ENCODE assay signal across 12 cellular contexts in genomic region chr1:25561426-25562100, GRCh38. TPM values are rescaled to one million over a fixed set of nuclear protein-coding genes. Genes with fewer than 3 reads are reported as not detected.
DNase-seq lines count a peak whose midpoint lies in the region; ATAC-seq, FAIRE-seq and TF ChIP-seq lines count a peak whose summit lies in the region.
"Had no signal": no experiment of that assay in that cellular context is flagged by ENCODE, and none has a peak within 500 bp of the region (broad histone marks: within the 10 kb centered on the region; RNA-seq: fewer than 3 reads in every experiment).

No MANE protein-coding gene starts in this region.

- H3K9me3 ChIP-seq in keratinocyte (ENCODE audit: control insufficient read depth, low read depth, low read length), result no peaks in the 10 kb centered on the region

- peak overlapping the region; percentile 93 for H3K27ac Mint-ChIP-seq in activated T-cell treated with anti-CD3 and anti-CD28 coated beads, Interleukin-2, amount 50 U/mL, for 24 hours
- peak overlapping the region; percentile 94 for H3K27ac Mint-ChIP-seq in activated T-helper 17 cell treated with anti-CD3 and anti-CD28 coated beads, Interleukin-2, amount 50 U/mL, for 72 hours

- H3K4me1 Mint-ChIP-seq in activated T-cell treated with anti-CD3 and anti-CD28 coated beads, Interleukin-2, amount 50 U/mL, for 24 hours (ENCODE audit: low read depth), result peaks cover 99% of the 10 kb centered on the region
- peaks cover 52% of the 10 kb centered on the region for H3K4me1 Mint-ChIP-seq in activated T-helper 17 cell treated with anti-CD3 and anti-CD28 coated beads, Interleukin-2, amount 50 U/mL, for 72 hours

- H3K4me1 ChIP-seq in keratinocyte (ENCODE audit: control insufficient read depth, extremely low read depth, insufficient read depth, low read length), result peaks cover 44% of the 10 kb centered on the region

- no peak overlapping the region for H2AFZ ChIP-seq in keratinocyte (ENCODE audit: control insufficient read depth, low read length)

- no peak for TF ChIP-seq CTCF in keratinocyte (optimal IDR thresholded peaks at IDR 0.05 in 1 of 3, IDR thresholded peaks at IDR 0.05 in 1 of 3, conservative IDR thresholded peaks at IDR 0.05 in 1 of 3; ENCODE audit: extremely low read depth in 1 of 3, insufficient read depth in 2 of 3, low read length in 3 of 3)

- peak overlapping the region; percentile 17 for H3K27ac ChIP-seq in keratinocyte (ENCODE audit: control insufficient read depth, insufficient read depth, low read length)
- H3K27ac ChIP-seq in temporal lobe (ENCODE audit: low read depth, low read length), result peak overlapping the region; percentile 97

- H3K79me2 ChIP-seq in keratinocyte (ENCODE audit: control insufficient read depth, insufficient read depth, low read length), result no peaks in the 10 kb centered on the region

- dilution Hi-C loops in keratinocyte (cut with MboI; ENCODE audit: extremely low pct_ligation_motif_present, low sequenced_read_pairs), result no loop called here

- H3K36me3 ChIP-seq in keratinocyte (ENCODE audit: control insufficient read depth in 2 of 2, extremely low read depth in 1 of 2, insufficient read depth in 2 of 2, low read length in 2 of 2), result peaks cover 18 to 27% of the 10 kb centered on the region in 2 experiments

- H3K27me3 ChIP-seq in keratinocyte (ENCODE audit: control insufficient read depth, extremely low read depth, insufficient read depth, low read length), result no peaks in the 10 kb centered on the region

- H3K36me3 Mint-ChIP-seq in activated T-cell treated with anti-CD3 and anti-CD28 coated beads, Interleukin-2, amount 50 U/mL, for 24 hours (ENCODE audit: low read depth), result peaks cover 43% of the 10 kb centered on the region
- H3K36me3 Mint-ChIP-seq in activated T-helper 17 cell treated with anti-CD3 and anti-CD28 coated beads, Interleukin-2, amount 50 U/mL, for 72 hours (ENCODE audit: low read depth), result peaks cover 6% of the 10 kb centered on the region

- H3K27me3 Mint-ChIP-seq in activated T-cell treated with anti-CD3 and anti-CD28 coated beads, Interleukin-2, amount 50 U/mL, for 24 hours, result no peaks in the 10 kb centered on the region
- no peaks in the 10 kb centered on the region for H3K27me3 Mint-ChIP-seq in activated T-helper 17 cell treated with anti-CD3 and anti-CD28 coated beads, Interleukin-2, amount 50 U/mL, for 72 hours

- peak overlapping the region; percentile 73 for H3K4me3 Mint-ChIP-seq in activated T-cell treated with anti-CD3 and anti-CD28 coated beads, Interleukin-2, amount 50 U/mL, for 24 hours
- H3K4me3 Mint-ChIP-seq in activated T-helper 17 cell treated with anti-CD3 and anti-CD28 coated beads, Interleukin-2, amount 50 U/mL, for 72 hours, result peak overlapping the region; percentile 85

- no peak overlapping the region for H3K4me3 ChIP-seq in keratinocyte (ENCODE audit: control insufficient read depth in 2 of 3, extremely low read depth in 1 of 3, insufficient read depth in 2 of 3, low read depth in 1 of 3, low read length in 3 of 3)

- H4K20me1 ChIP-seq in keratinocyte (ENCODE audit: control insufficient read depth, extremely low read depth, insufficient read depth, low read length), result no peaks in the 10 kb centered on the region

- H3K9ac ChIP-seq in keratinocyte (ENCODE audit: control insufficient read depth, extremely low read depth, insufficient read depth, low read length), result no peak overlapping the region

- H3K9me3 Mint-ChIP-seq in activated T-cell treated with anti-CD3 and anti-CD28 coated beads, Interleukin-2, amount 50 U/mL, for 24 hours, result no peaks in the 10 kb centered on the region
- no peaks in the 10 kb centered on the region for H3K9me3 Mint-ChIP-seq in activated T-helper 17 cell treated with anti-CD3 and anti-CD28 coated beads, Interleukin-2, amount 50 U/mL, for 72 hours

- H3K9me1 ChIP-seq in keratinocyte (ENCODE audit: control insufficient read depth, extremely low read depth, insufficient read depth, low read length), result no peaks in the 10 kb centered on the region

- FAIRE-seq in keratinocyte (lab: Jason Lieb, UNC), result peak; percentile 48
- FAIRE-seq: bronchial epithelial cell, kidney had no signal

- no peak for ATAC-seq in activated T-helper 17 cell treated with anti-CD3 and anti-CD28 coated beads, Interleukin-2, amount 50 U/mL, for 72 hours (replicated peaks)
- ATAC-seq in GM21381 (IDR thresholded peaks at IDR 0.05; ENCODE audit: unreplicated experiment), result no peak

- H3K4me2 ChIP-seq in keratinocyte (ENCODE audit: control insufficient read depth, extremely low read depth, insufficient read depth, low read depth, low read length), result peak overlapping the region; percentile 39

- DNase-seq in activated T-cell treated with anti-CD3 and anti-CD28 coated beads, Interleukin-2, amount 50 U/mL, for 24 hours, result no peak
- DNase-seq in activated T-cell treated with anti-CD3 and anti-CD28 coated beads, Interleukin-2, amount 50 U/mL, for 1 hour, result no peak
- DNase-seq in keratinocyte (ENCODE audit: low read depth, low spot score), result no peak
- DNase-seq in GM19238 (ENCODE audit: insufficient read length, low spot score), result no peak
- DNase-seq in anterior cingulate cortex (lab: John Stamatoyannopoulos, UW), result no peak
- DNase-seq: kidney, NCI-H1436, NCI-H774 had no signal

RNA-seq across cellular contexts. Expression of gene LDLRAP1, which starts 18.2 kb away (rescaled TPM):
- 10 to 100 TPM in 1 of 2 donors, 1 to 10 TPM in 1; 6.7 to 10.3 TPM for total RNA-seq in activated T-helper 17 cell treated with anti-CD3 and anti-CD28 coated beads, Interleukin-2, amount 50 U/mL, for 72 hours
- polyA plus RNA-seq in keratinocyte, result 19.0 to 25.8 TPM (median 22.3 TPM) in 3 replicates
- polyA plus RNA-seq in keratinocyte (2011; ENCODE audit: low read depth), result 14.6 TPM
- 28.4 and 30.9 TPM in 2 replicates for polyA plus RNA-seq in keratinocyte (2011; cell fraction: cytosol; rRNA removed)
- 34.5 and 41.1 TPM in 2 replicates for polyA plus RNA-seq in keratinocyte (2011; cell fraction: nucleus; rRNA removed)
- polyA plus RNA-seq in keratinocyte (2012; ENCODE audit: low replicate concordance), result 10.4 and 19.4 TPM in 2 replicates
- polyA minus RNA-seq in keratinocyte, result 20.1 to 32.6 TPM (median 20.3 TPM) in 3 replicates
- 32.4 TPM for polyA minus RNA-seq in keratinocyte (2011; cell fraction: cytosol; rRNA and poly(A)+ RNA removed)
- polyA minus RNA-seq in keratinocyte (2011; cell fraction: nucleus; rRNA and poly(A)+ RNA removed), result 11.5 and 12.0 TPM in 2 replicates
- 0.98 TPM for total RNA-seq in temporal lobe

RNA-seq across cellular contexts. Expression of gene MAN1C1, which starts 55.0 kb away (rescaled TPM):
- total RNA-seq in activated T-helper 17 cell treated with anti-CD3 and anti-CD28 coated beads, Interleukin-2, amount 50 U/mL, for 72 hours, result 1 to 10 TPM; 6.2 to 7.7 TPM
- 0.07 to 0.27 TPM in 2 of 3 replicates, not detected in the other for polyA plus RNA-seq in keratinocyte
- polyA plus RNA-seq in keratinocyte (2011; ENCODE audit: low read depth), result 0.27 TPM
- polyA plus RNA-seq in keratinocyte (2011; cell fraction: cytosol; rRNA removed), result 0.06 and 0.08 TPM in 2 replicates
- 0.16 TPM in 1 of 2 replicates, not detected in the other for polyA plus RNA-seq in keratinocyte (2011; cell fraction: nucleus; rRNA removed)
- polyA plus RNA-seq in keratinocyte (2012; ENCODE audit: low replicate concordance), result 0.09 and 0.24 TPM in 2 replicates
- 0.03 to 0.13 TPM in 2 of 3 replicates, not detected in the other for polyA minus RNA-seq in keratinocyte
- not detected for polyA minus RNA-seq in keratinocyte (2011; cell fraction: cytosol; rRNA and poly(A)+ RNA removed)
- not detected in 2 replicates for polyA minus RNA-seq in keratinocyte (2011; cell fraction: nucleus; rRNA and poly(A)+ RNA removed)
- 6.9 TPM for total RNA-seq in temporal lobe
